ENCODE assay signal across 12 cellular contexts in genomic region chr17:75909051-75909811, GRCh38. TPM values are rescaled to one million over a fixed set of nuclear protein-coding genes. Genes with fewer than 3 reads are reported as not detected.
DNase-seq lines count a peak whose midpoint lies in the region; ATAC-seq and TF ChIP-seq lines count a peak whose summit lies in the region.
"Had no signal": no experiment of that assay in that cellular context is flagged by ENCODE, and none has a peak within 500 bp of the region (broad histone marks: within the 10 kb centered on the region; RNA-seq: fewer than 3 reads in every experiment).

No MANE protein-coding gene starts in this region.

- no peak for TF ChIP-seq EP300 in upper lobe of left lung (IDR thresholded peaks at IDR 0.05)

- no peaks in the 10 kb centered on the region for H3K27me3 ChIP-seq in upper lobe of left lung
- H3K27me3 ChIP-seq: cardiac muscle cell, SJCRH30 had no signal

- TF ChIP-seq POLR2A in upper lobe of left lung (IDR thresholded peaks at IDR 0.05), result no peak

- H3K36me3 ChIP-seq in upper lobe of left lung, result peaks cover 0 to 7% (median 5%) of the 10 kb centered on the region in 4 donors
- H3K36me3 ChIP-seq: cardiac muscle cell, SJCRH30 had no signal

- TF ChIP-seq CTCF in upper lobe of left lung (IDR thresholded peaks at IDR 0.05) (no peak), GM10266 (IDR thresholded peaks at IDR 0.05; ENCODE audit: control insufficient read depth, insufficient read depth, low read depth, missing control alignments) (no peak)

- no peak overlapping the region for H3K4me3 ChIP-seq in upper lobe of left lung
- H3K4me3 ChIP-seq: cardiac muscle cell, SJCRH30 had no signal

- no peaks in the 10 kb centered on the region for H3K9me3 ChIP-seq in upper lobe of left lung
- H3K9me3 ChIP-seq: SJCRH30 had no signal

- WGBS in upper lobe of left lung, 2 donors, result 70 to 75% methylated on average over 14 of the region's 14 CpGs

- ATAC-seq in upper lobe of left lung (ENCODE audit: low FRiP score in 2 of 2), result no peak
- ATAC-seq: naive thymus-derived CD8-positive, alpha-beta T cell had no signal

- DNase-seq in NAMALWA (ENCODE audit: low spot score), result peak; percentile 55
- peak; percentile 97 for DNase-seq in NCI-H345 treated with DMSO at 0.1 percent for 48 hours (lab: John Stamatoyannopoulos, UW; ENCODE audit: unreplicated experiment)
- DNase-seq in ecto neural progenitor cell (ENCODE audit: low spot score), result peak; percentile 43
- DNase-seq in upper lobe of left lung, result peak; percentile 41 to 54
- DNase-seq in KG1 (lab: John Stamatoyannopoulos, UW), result no peak
- DNase-seq in medulla oblongata (ENCODE audit: extremely low spot score), result no peak
- DNase-seq in GM10266 (ENCODE audit: extremely low spot score), result no peak
- DNase-seq: activated CD4-positive, alpha-beta T cell treated with anti-CD3 and anti-CD28 coated beads for 4 hours; naive thymus-derived CD8-positive, alpha-beta T cell; SJCRH30; stimulated activated CD8-positive, alpha-beta memory T cell treated with anti-CD3 and anti-CD28 coated beads, Interleukin-4, amount 100 ng/mL, for 48 hours had no signal

- H3K27ac ChIP-seq in upper lobe of left lung, result peak overlapping the region; percentile 26 to 73 (median 50)
- H3K27ac ChIP-seq: SJCRH30 had no signal

- peaks cover 16 to 43% (median 31%) of the 10 kb centered on the region in 4 donors for H3K4me1 ChIP-seq in upper lobe of left lung

RNA-seq across cellular contexts. Expression of gene MRPL38, which starts 4.5 kb away (rescaled TPM):
- 100 to 1,000 TPM in 1 of 6 donors, 10 to 100 TPM in 5; 35.4 to 115 (median 77.0) TPM for total RNA-seq in upper lobe of left lung

RNA-seq across cellular contexts. Expression of gene TRIM65, which starts 12.5 kb away (rescaled TPM):
- total RNA-seq in upper lobe of left lung, result 10 to 100 TPM; 23.4 to 35.1 (median 28.2) TPM

RNA-seq across cellular contexts. Expression of gene TRIM47, which starts 30.9 kb away (rescaled TPM):
- 10 to 100 TPM; 20.1 to 55.6 (median 33.3) TPM for total RNA-seq in upper lobe of left lung

RNA-seq across cellular contexts. Expression of gene FBF1, which starts 31.6 kb away (rescaled TPM):
- 10 to 100 TPM in 4 of 6 donors, 1 to 10 TPM in 2; 9.3 to 66.0 (median 14.3) TPM for total RNA-seq in upper lobe of left lung

RNA-seq across cellular contexts. Expression of gene WBP2, which starts 54.1 kb away (rescaled TPM):
- 100 to 1,000 TPM in 2 of 6 donors, 10 to 100 TPM in 4; 70.1 to 183 (median 87.8) TPM for total RNA-seq in upper lobe of left lung

Comparison
In these comparisons a context has a peak if more than half of its experiments do, and no peak if none do; other contexts are left out.
1. DNase-seq: peak in NAMALWA (single experiment), NCI-H345 treated with DMSO at 0.1 percent for 48 hours (single experiment), ecto neural progenitor cell (single experiment) and upper lobe of left lung (2 of 2); none in KG1 (single experiment), medulla oblongata (single experiment) and GM10266 (single experiment).